Comparison of ENCODE assay signal across 8 cellular contexts in genomic region chr6:78810146-78810545, GRCh38. TPM values are rescaled to one million over a fixed set of nuclear protein-coding genes. Genes with fewer than 3 reads are reported as not detected.
A peak's percentile ranks its signal among the peaks of the same experiment; 100 is the strongest.
DNase-seq lines count a peak whose midpoint lies in the region; ATAC-seq and TF ChIP-seq lines count a peak whose summit lies in the region.

No MANE protein-coding gene starts in this region.

- no peak for TF ChIP-seq POLR2A in right lobe of liver (IDR thresholded peaks at IDR 0.05)

- intact Hi-C loops in right lobe of liver (cut with DNase I) = no loop called here

- H3K36me3 ChIP-seq in right lobe of liver = no peaks in the 10 kb centered on the region

- 5% methylated on average over 1 of the region's 1 CpG for WGBS in right lobe of liver (ENCODE audit: insufficient coverage, low coverage, low lambda C conversion rate, missing lambda C conversion rate)

- ATAC-seq in right lobe of liver (peak; percentile 80 to 90 (median 86)), HG03039 (IDR thresholded peaks at IDR 0.05; ENCODE audit: unreplicated experiment) (no peak)

- H3K9me3 ChIP-seq in right lobe of liver = no peaks in the 10 kb centered on the region

- no peaks in the 10 kb centered on the region for H3K27me3 ChIP-seq in right lobe of liver

- peak; percentile 40 to 50 (median 46) for TF ChIP-seq CTCF in right lobe of liver (IDR thresholded peaks at IDR 0.05)

- H3K4me3 ChIP-seq in right lobe of liver = no peak overlapping the region

- DNase-seq in SHP77 (lab: John Stamatoyannopoulos, UW) (peak; percentile 21 to 37), SHP77 treated with DMSO at 0.1 percent for 48 hours (lab: John Stamatoyannopoulos, UW) (no peak), M059J (ENCODE audit: low read depth) (peak; percentile 49), amniotic epithelial cell (ENCODE audit: low read depth) (peak; percentile 32), right lobe of liver (no peak)
- DNase-seq in activated CD4-positive, alpha-beta T cell treated with anti-CD3 and anti-CD28 coated beads for 4 hours = no peak
- no peak for DNase-seq in stimulated activated CD8-positive, alpha-beta memory T cell treated with anti-CD3 and anti-CD28 coated beads, Interleukin-4, amount 100 ng/mL, for 48 hours

- peak overlapping the region in 2 of 3 donors; percentile 22 to 40 for H3K27ac ChIP-seq in right lobe of liver

- H3K4me1 ChIP-seq in right lobe of liver = peaks cover 0 to 8% (median 3%) of the 10 kb centered on the region in 4 donors

RNA-seq across cellular contexts. Expression of gene IRAK1BP1, which starts 57.2 kb away (rescaled TPM):
- total RNA-seq in M059J (2014; rRNA removed; shearing (Covaris generic)) = 2.2 and 5.0 TPM in 2 replicates
- 1 to 10 TPM in 4 of 6 experiments, under 1 TPM in 2; 0.49 to 1.2 (median 1.1) TPM for total RNA-seq in right lobe of liver

Comparison
In these comparisons a context has a peak if more than half of its experiments do, and no peak if none do; other contexts are left out.
1. DNase-seq: peak in SHP77 (2 of 2), M059J (single experiment) and amniotic epithelial cell (single experiment); none in SHP77 treated with DMSO at 0.1 percent for 48 hours (single experiment), right lobe of liver (0 of 3), activated CD4-positive, alpha-beta T cell treated with anti-CD3 and anti-CD28 coated beads for 4 hours (0 of 2) and stimulated activated CD8-positive, alpha-beta memory T cell treated with anti-CD3 and anti-CD28 coated beads, Interleukin-4, amount 100 ng/mL, for 48 hours (single experiment).